In the genomic region with DNA sequence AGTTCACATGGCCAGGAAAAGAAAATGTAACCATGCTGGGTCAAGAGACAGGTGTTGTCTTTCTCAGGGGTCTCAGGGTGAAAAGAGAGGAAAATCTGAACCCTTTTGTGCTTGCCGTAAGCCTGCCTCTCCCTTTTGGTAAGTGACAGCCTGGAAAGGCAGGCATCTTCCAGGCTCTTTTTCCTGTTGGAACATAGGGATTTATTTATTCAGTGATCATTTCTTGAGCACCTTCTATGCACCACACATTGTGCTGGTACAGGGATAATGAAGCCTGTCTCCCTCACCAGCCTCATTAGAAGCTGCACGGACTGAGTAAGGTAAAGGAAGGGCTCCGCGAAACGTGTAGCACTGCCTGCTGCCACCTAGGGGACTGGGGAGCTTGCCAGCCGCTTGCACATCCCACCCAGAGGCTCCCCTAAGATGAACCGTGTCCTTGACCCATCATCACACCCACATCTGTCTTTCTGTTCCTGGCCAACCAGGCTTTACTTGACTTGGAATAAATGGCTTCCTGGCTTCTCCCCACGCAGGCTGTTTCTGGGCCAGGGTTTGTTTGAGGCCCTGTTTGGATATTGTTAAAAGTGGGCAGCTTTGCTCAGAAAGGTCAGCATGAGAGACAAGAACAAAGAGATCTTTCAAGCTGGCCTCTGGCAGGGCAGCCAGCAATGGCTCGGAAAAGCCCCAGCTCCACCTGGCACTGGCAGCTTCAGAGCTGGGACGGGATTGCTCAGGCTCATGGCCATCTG, we compare ENCODE assay signal across 11 cellular contexts. TPM values are rescaled to one million over a fixed set of nuclear protein-coding genes. Genes with fewer than 3 reads are reported as not detected.
DNase-seq lines count a peak whose midpoint lies in the region; ATAC-seq and TF ChIP-seq lines count a peak whose summit lies in the region.
"Had no signal": no experiment of that assay in that cellular context is flagged by ENCODE, and none has a peak within 500 bp of the region (broad histone marks: within the 10 kb centered on the region; RNA-seq: fewer than 3 reads in every experiment).

No MANE protein-coding gene starts in this region.

- no peak for TF ChIP-seq CTCF in VCaP (conservative IDR thresholded peaks at IDR 0.05)
- TF ChIP-seq CTCF in cardiac muscle cell (IDR thresholded peaks at IDR 0.05; ENCODE audit: low read depth, low read length): peak; percentile 10
- peak in 1 of 4 experiments; percentile 29 for TF ChIP-seq CTCF in prostate gland (IDR thresholded peaks at IDR 0.05)

- H3K36me3 ChIP-seq in cardiac muscle cell (no peaks in the 10 kb centered on the region), prostate gland (no peaks in the 10 kb centered on the region)

- peak; percentile 97 for DNase-seq in G401 (ENCODE audit: low spot score)
- peak in 1 of 2 donors; percentile 37 for DNase-seq in cardiac muscle cell (ENCODE audit: low read depth in 1 of 2, low spot score in 1 of 2)
- DNase-seq in prostate gland (ENCODE audit: low spot score): peak; percentile 32
- DNase-seq in activated gamma-delta T cell treated with Interleukin-2 at 50 U/mL for 16 hours: no peak
- no peak for DNase-seq in activated CD4-positive, alpha-beta memory T cell treated with anti-CD3 and anti-CD28 coated beads, Interleukin-2, amount 10 ng/mL, durations not matched to agents 7 days and 5 days
- DNase-seq in activated naive CD8-positive, alpha-beta T cell treated with anti-CD3 and anti-CD28 coated beads, Interleukin-2, amount 50 U/mL, for 24 hours: no peak
- DNase-seq: DMS53, mucosa of descending colon, NCI-H510A treated with DMSO at 0.1 percent for 48 hours had no signal

- no peaks in the 10 kb centered on the region for H3K27me3 Mint-ChIP-seq in activated CD4-positive, alpha-beta memory T cell treated with anti-CD3 and anti-CD28 coated beads, Interleukin-2, amount 10 ng/mL, durations not matched to agents 7 days and 5 days
- H3K27me3 Mint-ChIP-seq in activated naive CD8-positive, alpha-beta T cell treated with anti-CD3 and anti-CD28 coated beads, Interleukin-2, amount 50 U/mL, for 24 hours: no peaks in the 10 kb centered on the region

- H3K9me3 ChIP-seq in cardiac muscle cell (ENCODE audit: low read depth) (no peaks in the 10 kb centered on the region), prostate gland (no peaks in the 10 kb centered on the region)
- H3K9me3 ChIP-seq: mucosa of descending colon had no signal

- H3K27me3 ChIP-seq in cardiac muscle cell (no peaks in the 10 kb centered on the region), prostate gland (replicated peaks; ENCODE audit: insufficient read depth) (no peaks in the 10 kb centered on the region)

- CTCF ChIA-PET in activated CD4-positive, alpha-beta memory T cell treated with anti-CD3 and anti-CD28 coated beads, Interleukin-2, amount 10 ng/mL, durations not matched to agents 7 days and 5 days (lab: Charles Lee): interaction anchor here (0.6 to 2.5 kb wide), 5 partner anchors 61 to 399 kb away, joined by 3 to 6 read pairs (median 5); no protein-coding TSS in a partner anchor

- peak overlapping the region; percentile 76; the same call in 1 of the 2 replicates for H3K27ac ChIP-seq in VCaP
- no peak overlapping the region for H3K27ac ChIP-seq in cardiac muscle cell
- H3K27ac ChIP-seq in prostate gland: peak overlapping the region; percentile 62 to 71

- no peaks in the 10 kb centered on the region for H3K9me3 Mint-ChIP-seq in activated CD4-positive, alpha-beta memory T cell treated with anti-CD3 and anti-CD28 coated beads, Interleukin-2, amount 10 ng/mL, durations not matched to agents 7 days and 5 days
- H3K9me3 Mint-ChIP-seq in activated naive CD8-positive, alpha-beta T cell treated with anti-CD3 and anti-CD28 coated beads, Interleukin-2, amount 50 U/mL, for 24 hours: no peaks in the 10 kb centered on the region

- no peak for ATAC-seq in HG03565 (IDR thresholded peaks at IDR 0.05; ENCODE audit: unreplicated experiment)
- no peak for ATAC-seq in activated naive CD8-positive, alpha-beta T cell treated with anti-CD3 and anti-CD28 coated beads, Interleukin-2, amount 50 U/mL, for 24 hours
- ATAC-seq: mucosa of descending colon had no signal

- POLR2A ChIA-PET in activated CD4-positive, alpha-beta memory T cell treated with anti-CD3 and anti-CD28 coated beads, Interleukin-2, amount 10 ng/mL, durations not matched to agents 7 days and 5 days (lab: Charles Lee): interaction anchor here (0.8 kb wide), 1 partner anchor 15 kb away, joined by 3 read pairs; no protein-coding TSS in a partner anchor

- TF ChIP-seq POLR2A in prostate gland (IDR thresholded peaks at IDR 0.05): no peak

- 34% methylated on average over 10 of the region's 10 CpGs for WGBS in prostate gland

- H3K4me3 ChIP-seq in cardiac muscle cell (no peak overlapping the region), prostate gland (no peak overlapping the region)
- H3K4me3 ChIP-seq: mucosa of descending colon had no signal

- in situ Hi-C loops in G401 (cut with HindIII; ENCODE audit: low sequenced_read_pairs): no loop called here

- H3K4me3 Mint-ChIP-seq in activated CD4-positive, alpha-beta memory T cell treated with anti-CD3 and anti-CD28 coated beads, Interleukin-2, amount 10 ng/mL, durations not matched to agents 7 days and 5 days: no peak overlapping the region
- H3K4me3 Mint-ChIP-seq in activated naive CD8-positive, alpha-beta T cell treated with anti-CD3 and anti-CD28 coated beads, Interleukin-2, amount 50 U/mL, for 24 hours: no peak overlapping the region

- intact Hi-C loops in prostate gland (cut with DNase I): no loop called here

- peaks cover 36% of the 10 kb centered on the region for H3K4me1 Mint-ChIP-seq in activated CD4-positive, alpha-beta memory T cell treated with anti-CD3 and anti-CD28 coated beads, Interleukin-2, amount 10 ng/mL, durations not matched to agents 7 days and 5 days
- peaks cover 34% of the 10 kb centered on the region for H3K4me1 Mint-ChIP-seq in activated naive CD8-positive, alpha-beta T cell treated with anti-CD3 and anti-CD28 coated beads, Interleukin-2, amount 50 U/mL, for 24 hours

- H3K4me1 ChIP-seq in cardiac muscle cell (ENCODE audit: low read depth): peaks cover 8% of the 10 kb centered on the region
- H3K4me1 ChIP-seq in prostate gland (replicated peaks): peaks cover 20% of the 10 kb centered on the region

- no peak overlapping the region for H3K27ac Mint-ChIP-seq in activated CD4-positive, alpha-beta memory T cell treated with anti-CD3 and anti-CD28 coated beads, Interleukin-2, amount 10 ng/mL, durations not matched to agents 7 days and 5 days
- no peak overlapping the region for H3K27ac Mint-ChIP-seq in activated naive CD8-positive, alpha-beta T cell treated with anti-CD3 and anti-CD28 coated beads, Interleukin-2, amount 50 U/mL, for 24 hours

- H3K36me3 Mint-ChIP-seq in activated CD4-positive, alpha-beta memory T cell treated with anti-CD3 and anti-CD28 coated beads, Interleukin-2, amount 10 ng/mL, durations not matched to agents 7 days and 5 days (ENCODE audit: low read depth): peaks cover 26% of the 10 kb centered on the region
- peaks cover 7% of the 10 kb centered on the region for H3K36me3 Mint-ChIP-seq in activated naive CD8-positive, alpha-beta T cell treated with anti-CD3 and anti-CD28 coated beads, Interleukin-2, amount 50 U/mL, for 24 hours (ENCODE audit: low read depth)

RNA-seq across cellular contexts. Expression of a gene that starts 47.9 kb away (rescaled TPM):
- total RNA-seq in G401 (2014; rRNA removed; shearing (Covaris generic)): 20.4 and 25.4 TPM in 2 replicates
- total RNA-seq in cardiac muscle cell: 8.2 and 12.2 TPM in 2 replicates
- polyA plus RNA-seq in cardiac muscle cell: 5.5 and 7.5 TPM in 2 replicates
- 10 to 100 TPM; 19.3 to 64.4 TPM for total RNA-seq in prostate gland
- 10 to 100 TPM; 59.3 to 62.0 TPM for total RNA-seq in activated CD4-positive, alpha-beta memory T cell treated with anti-CD3 and anti-CD28 coated beads, Interleukin-2, amount 10 ng/mL, durations not matched to agents 7 days and 5 days

Comparison
In these comparisons a context has a peak if more than half of its experiments do, and no peak if none do; other contexts are left out.
1. DNase-seq: peak in G401 (single experiment) and prostate gland (single experiment); none in activated gamma-delta T cell treated with Interleukin-2 at 50 U/mL for 16 hours (single experiment), activated CD4-positive, alpha-beta memory T cell treated with anti-CD3 and anti-CD28 coated beads, Interleukin-2, amount 10 ng/mL, durations not matched to agents 7 days and 5 days (single experiment) and activated naive CD8-positive, alpha-beta T cell treated with anti-CD3 and anti-CD28 coated beads, Interleukin-2, amount 50 U/mL, for 24 hours (single experiment).